In the genomic region with DNA sequence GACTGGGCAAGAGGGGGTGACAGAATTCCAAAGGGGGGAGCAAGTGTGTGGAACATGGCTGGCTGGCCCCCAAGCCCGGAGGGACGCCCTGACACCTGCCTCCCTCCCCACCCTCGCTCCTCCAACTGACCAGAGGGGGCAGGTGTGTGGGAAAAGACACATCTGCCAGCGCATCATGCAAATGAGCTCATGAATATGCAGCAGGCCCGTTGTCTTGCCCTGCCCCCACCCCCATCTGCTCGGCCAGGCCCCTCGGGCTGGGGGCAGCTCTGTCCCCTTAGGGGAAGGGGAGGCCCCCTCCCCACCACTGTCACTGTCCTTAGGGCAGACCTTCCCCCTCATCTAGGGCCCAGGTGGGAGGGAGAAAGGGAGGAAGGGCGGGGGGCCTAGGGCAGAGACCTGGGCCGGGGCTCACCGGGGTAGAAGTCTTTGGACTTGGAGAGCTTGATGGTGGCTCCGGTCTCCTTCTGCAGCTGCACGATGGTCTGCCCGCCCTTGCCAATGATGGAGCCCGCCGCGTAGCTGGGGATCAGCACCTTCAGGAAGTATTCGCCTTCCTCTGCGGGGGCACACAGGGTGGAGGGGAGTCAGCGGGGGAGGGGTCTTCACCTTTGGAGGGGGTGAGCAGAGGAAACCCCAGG, we compare ENCODE assay signal across 1 cellular context.
TF ChIP-seq lines count a peak whose summit lies in the region.

No MANE protein-coding gene starts in this region.

TF ChIP-seq in K562, 482 proteins besides CTCF, POLR2A, EP300 and RAD21:
- TF ChIP-seq NRF1 (conservative IDR thresholded peaks at IDR 0.05 in 1 of 2, IDR thresholded peaks at IDR 0.05 in 1 of 2): peak; percentile 53 to 67
- TF ChIP-seq, protein P1, sequence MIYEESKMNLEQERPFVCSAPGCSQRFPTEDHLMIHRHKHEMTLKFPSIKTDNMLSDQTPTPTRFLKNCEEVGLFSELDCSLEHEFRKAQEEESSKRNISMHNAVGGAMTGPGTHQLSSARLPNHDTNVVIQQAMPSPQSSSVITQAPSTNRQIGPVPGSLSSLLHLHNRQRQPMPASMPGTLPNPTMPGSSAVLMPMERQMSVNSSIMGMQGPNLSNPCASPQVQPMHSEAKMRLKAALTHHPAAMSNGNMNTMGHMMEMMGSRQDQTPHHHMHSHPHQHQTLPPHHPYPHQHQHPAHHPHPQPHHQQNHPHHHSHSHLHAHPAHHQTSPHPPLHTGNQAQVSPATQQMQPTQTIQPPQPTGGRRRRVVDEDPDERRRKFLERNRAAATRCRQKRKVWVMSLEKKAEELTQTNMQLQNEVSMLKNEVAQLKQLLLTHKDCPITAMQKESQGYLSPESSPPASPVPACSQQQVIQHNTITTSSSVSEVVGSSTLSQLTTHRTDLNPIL (CRISPR knock-in tag; IDR thresholded peaks at IDR 0.05): no peak
- TF ChIP-seq CREM (IDR thresholded peaks at IDR 0.05; ENCODE audit: low read depth): 0 out of 2 replicates have a peak, but pooled peaks have one; percentile 13
- peak; percentile 14 for TF ChIP-seq MEIS2 (IDR thresholded peaks at IDR 0.05; ENCODE audit: partially characterized antibody)
- TF ChIP-seq, protein P2, sequence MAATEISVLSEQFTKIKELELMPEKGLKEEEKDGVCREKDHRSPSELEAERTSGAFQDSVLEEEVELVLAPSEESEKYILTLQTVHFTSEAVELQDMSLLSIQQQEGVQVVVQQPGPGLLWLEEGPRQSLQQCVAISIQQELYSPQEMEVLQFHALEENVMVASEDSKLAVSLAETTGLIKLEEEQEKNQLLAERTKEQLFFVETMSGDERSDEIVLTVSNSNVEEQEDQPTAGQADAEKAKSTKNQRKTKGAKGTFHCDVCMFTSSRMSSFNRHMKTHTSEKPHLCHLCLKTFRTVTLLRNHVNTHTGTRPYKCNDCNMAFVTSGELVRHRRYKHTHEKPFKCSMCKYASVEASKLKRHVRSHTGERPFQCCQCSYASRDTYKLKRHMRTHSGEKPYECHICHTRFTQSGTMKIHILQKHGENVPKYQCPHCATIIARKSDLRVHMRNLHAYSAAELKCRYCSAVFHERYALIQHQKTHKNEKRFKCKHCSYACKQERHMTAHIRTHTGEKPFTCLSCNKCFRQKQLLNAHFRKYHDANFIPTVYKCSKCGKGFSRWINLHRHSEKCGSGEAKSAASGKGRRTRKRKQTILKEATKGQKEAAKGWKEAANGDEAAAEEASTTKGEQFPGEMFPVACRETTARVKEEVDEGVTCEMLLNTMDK (IDR thresholded peaks at IDR 0.05; ENCODE audit: borderline replicate concordance, insufficient read depth, low read depth, low read length, poor library complexity, severe bottlenecking): peak; percentile 51
- no peak for TF ChIP-seq CHD1 (IDR thresholded peaks at IDR 0.05; ENCODE audit: low read length)
